ENCODE assay signal across 8 cellular contexts in the genomic region with DNA sequence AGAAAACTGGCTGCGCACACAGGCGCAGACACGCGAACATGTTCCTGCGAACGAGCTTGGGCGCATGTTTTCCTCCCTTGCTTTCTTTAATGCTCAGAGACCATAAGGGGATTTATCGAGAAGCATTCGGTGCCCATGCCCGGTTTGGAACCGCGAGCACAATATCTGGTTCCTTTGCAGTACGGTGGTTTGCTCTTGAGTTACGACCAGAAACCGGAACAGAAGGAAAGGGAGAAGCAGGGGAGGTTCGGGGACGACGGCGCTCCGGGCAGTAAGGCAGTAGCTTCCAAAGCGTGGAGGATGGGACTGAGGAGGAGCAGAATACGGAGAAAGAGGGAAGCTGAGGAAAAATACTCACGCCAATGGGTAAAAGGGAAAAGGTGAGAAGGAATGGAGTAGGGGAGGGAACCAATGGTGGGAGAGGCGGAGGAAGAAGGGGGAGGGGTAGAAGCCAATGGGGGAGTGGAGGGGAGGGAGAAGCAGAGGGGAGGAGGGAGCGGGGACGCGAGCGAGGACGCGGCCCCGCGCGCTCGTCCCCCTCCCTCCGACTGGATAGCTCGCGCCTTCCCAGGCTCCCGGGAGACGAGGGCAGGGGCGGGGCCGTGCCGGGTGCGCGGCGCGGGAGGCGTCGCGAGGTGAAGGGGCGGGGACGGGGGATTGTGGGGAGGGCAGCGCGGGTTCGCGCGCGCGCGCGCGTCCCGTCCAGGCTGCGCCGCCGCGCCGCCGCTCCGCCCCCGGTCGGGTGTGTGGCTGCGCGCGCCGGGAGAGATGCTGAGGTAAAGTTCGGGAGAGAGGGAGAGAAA. TPM values are rescaled to one million over a fixed set of nuclear protein-coding genes. Genes with fewer than 3 reads are reported as not detected.
DNase-seq lines count a peak whose midpoint lies in the region; ATAC-seq and TF ChIP-seq lines count a peak whose summit lies in the region.

No MANE protein-coding gene starts in this region.

- H3K4me3 ChIP-seq in H7 (ENCODE audit: insufficient read depth, low read depth, low read length) (peak overlapping the region; percentile 79), ovary (peak overlapping the region; percentile 95), thyroid gland (replicated peaks in 1 of 3) (peak overlapping the region; percentile 43 to 99 (median 96))

- DNase-seq in ELF-1 (ENCODE audit: low read depth, low spot score) (peak; percentile 96), H7 (peak; percentile 94), M059J (ENCODE audit: low read depth) (peak; percentile 94), SK-N-DZ (ENCODE audit: low spot score) (peak; percentile 94), Right ventricle myocardium superior (peak; percentile 97), ovary (peak; percentile 97 to 98 (median 98)), thyroid gland (peak; percentile 97 to 98)
- DNase-seq in activated naive CD8-positive, alpha-beta T cell treated with anti-CD3 and anti-CD28 coated beads, Interleukin-2, amount 50 U/mL, for 16 hours (ENCODE audit: low read depth, low spot score) = peak; percentile 49

- H3K27me3 ChIP-seq in H7 (ENCODE audit: control insufficient read depth, insufficient read depth, low read length) = no peaks in the 10 kb centered on the region; the same call in 1 of the 2 replicates
- no peaks in the 10 kb centered on the region for H3K27me3 ChIP-seq in ovary
- H3K27me3 ChIP-seq in thyroid gland = no peaks in the 10 kb centered on the region

- no peak for TF ChIP-seq CTCF in ovary (IDR thresholded peaks at IDR 0.05)
- peak in 1 of 6 experiments; percentile 13 for TF ChIP-seq CTCF in thyroid gland (IDR thresholded peaks at IDR 0.05)

- H3K4me1 ChIP-seq in ovary (ENCODE audit: insufficient read depth) (no peaks in the 10 kb centered on the region), thyroid gland (peaks cover 0 to 10% of the 10 kb centered on the region in 2 donors)

- intact Hi-C loops in Right ventricle myocardium superior (cut with DNase I) = loop anchor here (10.0 kb wide), 2 partner anchors 142 to 398 kb away; no protein-coding TSS in a partner anchor
- intact Hi-C loops in ovary (cut with DNase I) = loop anchor here in 3 of 4 donors (2.0 to 10.0 kb wide), 4 partner anchors 126 to 858 kb away; partner anchors contain the start of genes RNU6-7 (in 3 of the 3), RNU6-8 (in 3 of the 3) and NPAS3 (in 1 of the 3)
- intact Hi-C loops in thyroid gland (cut with DNase I) = loop anchor here (5.0 to 10.0 kb wide), 2 partner anchors 126 to 398 kb away; partner anchors contain the start of genes RNU6-7 and RNU6-8

- H3K27ac ChIP-seq in ovary = peak overlapping the region; percentile 95 to 99
- H3K27ac ChIP-seq in thyroid gland = peak overlapping the region; percentile 99 to 100 (median 99)

- H3K9me3 ChIP-seq in ovary = no peaks in the 10 kb centered on the region
- H3K9me3 ChIP-seq in thyroid gland = no peaks in the 10 kb centered on the region

- WGBS in ovary, 3 donors = 0 to 1% (median 0%) methylated on average over 59 to 75 of the region's 76 CpGs
- WGBS in thyroid gland, 2 donors = 0 to 1% methylated on average over 18 to 50 of the region's 76 CpGs

- H3K36me3 ChIP-seq in H7 (replicated peaks; ENCODE audit: control insufficient read depth, insufficient read depth, low read length) (no peaks in the 10 kb centered on the region), ovary (no peaks in the 10 kb centered on the region), thyroid gland (no peaks in the 10 kb centered on the region)

- no peak for TF ChIP-seq EP300 in ovary (IDR thresholded peaks at IDR 0.05)

- TF ChIP-seq POLR2A in ovary (IDR thresholded peaks at IDR 0.05) (peak; percentile 72), thyroid gland (IDR thresholded peaks at IDR 0.05) (peak; percentile 64 to 77)

- ATAC-seq in Right ventricle myocardium superior (ENCODE audit: poor library complexity) = peak; percentile 92

RNA-seq across cellular contexts. Expression of gene ARHGAP5, which starts 0.6 kb away (rescaled TPM):
- 33.3 and 53.0 TPM in 2 replicates for total RNA-seq in H7 (2014; rRNA removed; shearing (Covaris generic))
- 52.5 and 75.3 TPM in 2 replicates for total RNA-seq in M059J (2014; rRNA removed; shearing (Covaris generic))
- polyA plus RNA-seq in SK-N-DZ (2014; cell fraction: cytosol; rRNA removed) = 20.3 and 25.9 TPM in 2 replicates
- polyA plus RNA-seq in SK-N-DZ (2014; cell fraction: nucleus; rRNA removed) = 11.3 and 17.5 TPM in 2 replicates
- 192 TPM for total RNA-seq in Right ventricle myocardium superior
- 100 to 1,000 TPM in 5 of 7 donors, 10 to 100 TPM in 2; 78.7 to 206 (median 148) TPM for total RNA-seq in ovary
- 10 to 100 TPM; 20.6 to 37.6 TPM for polyA plus RNA-seq in ovary
- total RNA-seq in thyroid gland = 100 to 1,000 TPM; 189 to 365 (median 229) TPM

Comparison
In these comparisons a context has a peak if more than half of its experiments do, and no peak if none do; other contexts are left out.
1. Peak in every context shown above with its lines: DNase-seq, ATAC-seq, H3K4me3 ChIP-seq and H3K27ac ChIP-seq.